ENCODE assay signal across 10 cellular contexts in the genomic region with DNA sequence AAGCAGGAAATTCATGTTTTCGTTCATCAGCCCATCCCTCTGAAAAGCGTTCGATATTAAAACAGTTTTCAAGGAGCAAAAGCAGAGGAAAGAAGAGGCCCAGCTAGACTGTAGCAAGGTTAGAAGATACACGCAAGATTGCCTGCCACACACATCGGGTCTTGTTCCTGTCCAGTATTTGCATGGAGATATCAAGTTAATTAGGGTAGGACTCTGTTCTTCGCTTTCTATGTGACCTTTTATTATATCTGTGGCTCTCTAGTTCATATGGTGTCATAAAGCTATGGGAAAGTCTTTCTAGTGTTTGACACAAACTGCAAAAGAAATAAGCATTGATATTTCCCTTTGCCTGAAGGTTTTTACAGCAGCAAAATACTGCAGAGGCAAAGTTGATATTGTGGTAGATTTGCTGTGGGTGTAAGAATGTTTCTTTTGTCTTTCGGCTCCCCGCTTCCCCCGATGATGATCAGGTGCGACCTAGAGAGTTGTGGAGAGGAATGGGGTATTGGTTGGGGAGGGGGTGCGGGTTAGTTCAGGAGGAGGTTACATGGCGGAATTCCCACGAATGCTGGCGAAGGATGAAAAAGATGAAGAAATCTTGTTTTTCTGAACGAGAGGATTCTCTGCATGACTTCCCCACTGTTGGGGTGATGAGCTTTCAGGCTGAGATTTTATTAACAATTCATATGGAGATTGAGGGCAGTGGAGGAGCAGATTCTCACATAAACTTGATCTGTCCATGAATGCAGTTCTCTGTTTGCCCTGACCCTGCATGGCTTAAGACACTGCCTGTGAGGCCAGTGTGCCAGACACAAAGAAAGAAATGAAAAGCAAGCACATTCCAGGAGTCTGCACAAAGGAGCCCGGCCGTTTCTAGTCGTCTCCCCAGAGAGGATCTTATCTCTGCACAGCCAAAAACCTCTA.
DNase-seq lines count a peak whose midpoint lies in the region; ATAC-seq, FAIRE-seq and TF ChIP-seq lines count a peak whose summit lies in the region.
"Had no signal": no experiment of that assay in that cellular context is flagged by ENCODE, and none has a peak within 500 bp of the region (broad histone marks: within the 10 kb centered on the region; RNA-seq: fewer than 3 reads in every experiment).

No MANE protein-coding gene starts in this region.

- DNase-seq in NCI-H526 (lab: John Stamatoyannopoulos, UW) (peak; percentile 11 to 16), NCI-H526 treated with DMSO at 0.1 percent for 48 hours (lab: John Stamatoyannopoulos, UW) (no peak), fibroblast of mammary gland (ENCODE audit: low read depth) (peak; percentile 61), urothelium cell line (ENCODE audit: low spot score) (peak; percentile 11)
- no peak for DNase-seq in activated CD8-positive, alpha-beta memory T cell treated with anti-CD3 and anti-CD28 coated beads for 24 hours
- DNase-seq: activated CD8-positive, alpha-beta T cell treated with anti-CD3 and anti-CD28 coated beads, Interleukin-2, amount 10 ng/mL, durations not matched to agents 7 days and 5 days; NCI-H1092 had no signal

- H3K27ac Mint-ChIP-seq in nephron = peak overlapping the region; percentile 99 to 100 (median 100)
- H3K27ac Mint-ChIP-seq: activated CD8-positive, alpha-beta T cell treated with anti-CD3 and anti-CD28 coated beads, Interleukin-2, amount 10 ng/mL, durations not matched to agents 7 days and 5 days had no signal

- peaks cover 61% of the 10 kb centered on the region for H3K4me1 Mint-ChIP-seq in nephron

- peak overlapping the region; percentile 67 to 82 (median 82) for H3K4me3 Mint-ChIP-seq in nephron
- H3K4me3 Mint-ChIP-seq: activated CD8-positive, alpha-beta T cell treated with anti-CD3 and anti-CD28 coated beads, Interleukin-2, amount 10 ng/mL, durations not matched to agents 7 days and 5 days had no signal

- H3K27me3 Mint-ChIP-seq in nephron (ENCODE audit: low read depth) = no peaks in the 10 kb centered on the region

- no peaks in the 10 kb centered on the region for H3K9me3 Mint-ChIP-seq in nephron

- no peak for TF ChIP-seq CTCF in fibroblast of mammary gland (conservative IDR thresholded peaks at IDR 0.05; ENCODE audit: control insufficient read depth, insufficient read depth, low read depth, low read length)
- no peak for TF ChIP-seq CTCF in nephron (IDR thresholded peaks at IDR 0.05; ENCODE audit: unreplicated experiment in 3 of 3)

- no peak for FAIRE-seq in urothelium cell line (lab: Jason Lieb, UNC)

- peaks cover 26% of the 10 kb centered on the region for H3K36me3 Mint-ChIP-seq in nephron (ENCODE audit: low read depth)

- ATAC-seq in HG03159 (IDR thresholded peaks at IDR 0.05; ENCODE audit: unreplicated experiment) (no peak), GM21423 (IDR thresholded peaks at IDR 0.05; ENCODE audit: unreplicated experiment) (no peak)
- ATAC-seq: activated CD8-positive, alpha-beta T cell treated with anti-CD3 and anti-CD28 coated beads, Interleukin-2, amount 10 ng/mL, durations not matched to agents 7 days and 5 days had no signal

- H3K4me3 ChIP-seq in fibroblast of mammary gland (ENCODE audit: control insufficient read depth, low read depth, low read length) = peak overlapping the region; percentile 34

Comparison
In these comparisons a context has a peak if more than half of its experiments do, and no peak if none do; other contexts are left out.
1. DNase-seq: peak in NCI-H526 (2 of 2), fibroblast of mammary gland (single experiment) and urothelium cell line (single experiment); none in NCI-H526 treated with DMSO at 0.1 percent for 48 hours (single experiment) and activated CD8-positive, alpha-beta memory T cell treated with anti-CD3 and anti-CD28 coated beads for 24 hours (single experiment).